8 cellular contexts compared by ENCODE assay signal in genomic region chr17:31858647-31859486, GRCh38. TPM values are rescaled to one million over a fixed set of nuclear protein-coding genes. Genes with fewer than 3 reads are reported as not detected.
DNase-seq lines count a peak whose midpoint lies in the region; TF ChIP-seq lines count a peak whose summit lies in the region.

COPRS (minus strand) TSS chr17:31859244; CDS start chr17:31859199, 45 bp downstream.

- CTCF ChIA-PET in HEK293 (lab: Yijun Ruan, JAX) = interaction anchor here (0.5 to 1.2 kb wide), 5 partner anchors 9 to 746 kb away, joined by 3 read pairs; no protein-coding TSS in a partner anchor

- in situ Hi-C loops in astrocyte of the cerebellum (cut with HindIII; ENCODE audit: low sequenced_read_pairs) = loop anchor here (25.0 kb wide), 1 partner anchor 422 kb away; no protein-coding TSS in a partner anchor

- intact Hi-C loops in vagina (cut with DNase I) = no loop called here

- H3K4me1 ChIP-seq in HEK293 (ENCODE audit: control insufficient read depth, insufficient read depth, low read length) = peaks cover 6% of the 10 kb centered on the region
- peaks cover 21% of the 10 kb centered on the region for H3K4me1 ChIP-seq in vagina

- DNase-seq in Daoy (ENCODE audit: low read depth) (peak; percentile 95), NCI-H1694 (lab: John Stamatoyannopoulos, UW) (peak; percentile 14), T1000 (lab: John Stamatoyannopoulos, UW) (peak; percentile 82), astrocyte of the cerebellum (ENCODE audit: low read depth) (peak; percentile 50), hepatic stellate cell (ENCODE audit: low spot score) (peak; percentile 91), renal cortical epithelial cell (ENCODE audit: low read depth) (peak; percentile 41), vagina (ENCODE audit: extremely low spot score in 2 of 2) (no peak)

- H3K9me3 ChIP-seq in HEK293 (ENCODE audit: control insufficient read depth, insufficient read depth, low read depth, low read length) (no peaks in the 10 kb centered on the region), vagina (no peaks in the 10 kb centered on the region)

- POLR2A ChIA-PET in HEK293 (lab: Yijun Ruan, JAX) = interaction anchor here (0.6 to 1.6 kb wide), 4 partner anchors 11 to 78 kb away, joined by 3 to 6 read pairs (median 3); partner anchors contain the start of gene UTP6

- TF ChIP-seq CTCF in HEK293 (tag by site-specific recombination; IDR thresholded peaks at IDR 0.05) = no peak
- TF ChIP-seq CTCF in astrocyte of the cerebellum (IDR thresholded peaks at IDR 0.05; ENCODE audit: low read depth, low read length, missing control alignments) = no peak
- no peak for TF ChIP-seq CTCF in vagina (IDR thresholded peaks at IDR 0.05)

- H3K4me3 ChIP-seq in HEK293 (ENCODE audit: low read depth, low read length) (peak within 1 kb of the TSS; percentile 46), astrocyte of the cerebellum (ENCODE audit: low read depth, low read length) (peak within 1 kb of the TSS; percentile 59), vagina (peak within 1 kb of the TSS; percentile 68 to 99)

- H3K36me3 ChIP-seq in HEK293 (ENCODE audit: control insufficient read depth in 2 of 2, insufficient read depth in 1 of 2, low read length in 2 of 2) (peaks cover 43 to 44% of the 10 kb centered on the region in 2 experiments), vagina (peaks cover 0 to 27% of the 10 kb centered on the region in 2 donors)

- TF ChIP-seq POLR2A in vagina (IDR thresholded peaks at IDR 0.05) = peak in 1 of 2 donors; percentile 47

- H3K27ac ChIP-seq in HEK293 (ENCODE audit: extremely low read depth, low read depth, low read length) (peak within 1 kb of the TSS; percentile 37; the same call in 1 of the 2 replicates), vagina (peak within 1 kb of the TSS; percentile 76)

- H3K27me3 ChIP-seq in vagina = no peaks in the 10 kb centered on the region

TF ChIP-seq in HEK293, 187 proteins besides CTCF, POLR2A, EP300 and RAD21 (continues in another document):
- TF ChIP-seq ZNF157 (tag by site-specific recombination; IDR thresholded peaks at IDR 0.05) (no peak), ZNF561 (tag by site-specific recombination; IDR thresholded peaks at IDR 0.05; ENCODE audit: borderline replicate concordance) (peak; percentile 30; the same call in 1 of the 2 replicates), ZSCAN23 (tag by site-specific recombination; IDR thresholded peaks at IDR 0.05) (no peak), KLF9 (tag by site-specific recombination; IDR thresholded peaks at IDR 0.05; ENCODE audit: low read depth) (peak; percentile 22; the same call in 1 of the 2 replicates), ZNF335 (tag by site-specific recombination; conservative IDR thresholded peaks at IDR 0.05) (0 out of 2 replicates have a peak, but pooled peaks have one; percentile 28), MEIS1 (CRISPR knock-in tag; IDR thresholded peaks at IDR 0.05; ENCODE audit: borderline replicate concordance) (0 out of 2 replicates have a peak, but pooled peaks have one; percentile 18), ZBTB26 (tag by site-specific recombination; optimal IDR thresholded peaks at IDR 0.05) (peak; percentile 71), ZBTB8A (tag by site-specific recombination; IDR thresholded peaks at IDR 0.05) (0 out of 2 replicates have a peak, but pooled peaks have one; percentile 26), ZNF140 (tag by site-specific recombination; IDR thresholded peaks at IDR 0.05) (no peak), PRDM1 (tag by site-specific recombination; IDR thresholded peaks at IDR 0.05) (no peak), SP2 (tag by site-specific recombination; IDR thresholded peaks at IDR 0.05) (peak; percentile 46), ZNF473 (tag by site-specific recombination; IDR thresholded peaks at IDR 0.05) (no peak), ZFHX2 (tag by site-specific recombination; conservative IDR thresholded peaks at IDR 0.05) (peak; percentile 69), PATZ1 (tag by site-specific recombination; IDR thresholded peaks at IDR 0.05) (0 out of 2 replicates have a peak, but pooled peaks have one; percentile 27), TSHZ1 (tag by site-specific recombination; IDR thresholded peaks at IDR 0.05; ENCODE audit: borderline replicate concordance) (no peak)
- TF ChIP-seq, protein P1, sequence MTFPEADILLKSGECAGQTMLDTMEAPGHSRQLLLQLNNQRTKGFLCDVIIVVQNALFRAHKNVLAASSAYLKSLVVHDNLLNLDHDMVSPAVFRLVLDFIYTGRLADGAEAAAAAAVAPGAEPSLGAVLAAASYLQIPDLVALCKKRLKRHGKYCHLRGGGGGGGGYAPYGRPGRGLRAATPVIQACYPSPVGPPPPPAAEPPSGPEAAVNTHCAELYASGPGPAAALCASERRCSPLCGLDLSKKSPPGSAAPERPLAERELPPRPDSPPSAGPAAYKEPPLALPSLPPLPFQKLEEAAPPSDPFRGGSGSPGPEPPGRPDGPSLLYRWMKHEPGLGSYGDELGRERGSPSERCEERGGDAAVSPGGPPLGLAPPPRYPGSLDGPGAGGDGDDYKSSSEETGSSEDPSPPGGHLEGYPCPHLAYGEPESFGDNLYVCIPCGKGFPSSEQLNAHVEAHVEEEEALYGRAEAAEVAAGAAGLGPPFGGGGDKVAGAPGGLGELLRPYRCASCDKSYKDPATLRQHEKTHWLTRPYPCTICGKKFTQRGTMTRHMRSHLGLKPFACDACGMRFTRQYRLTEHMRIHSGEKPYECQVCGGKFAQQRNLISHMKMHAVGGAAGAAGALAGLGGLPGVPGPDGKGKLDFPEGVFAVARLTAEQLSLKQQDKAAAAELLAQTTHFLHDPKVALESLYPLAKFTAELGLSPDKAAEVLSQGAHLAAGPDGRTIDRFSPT (tag by site-specific recombination; IDR thresholded peaks at IDR 0.05) = peak; percentile 50; the same call in 1 of the 2 replicates
- TF ChIP-seq, protein P2, sequence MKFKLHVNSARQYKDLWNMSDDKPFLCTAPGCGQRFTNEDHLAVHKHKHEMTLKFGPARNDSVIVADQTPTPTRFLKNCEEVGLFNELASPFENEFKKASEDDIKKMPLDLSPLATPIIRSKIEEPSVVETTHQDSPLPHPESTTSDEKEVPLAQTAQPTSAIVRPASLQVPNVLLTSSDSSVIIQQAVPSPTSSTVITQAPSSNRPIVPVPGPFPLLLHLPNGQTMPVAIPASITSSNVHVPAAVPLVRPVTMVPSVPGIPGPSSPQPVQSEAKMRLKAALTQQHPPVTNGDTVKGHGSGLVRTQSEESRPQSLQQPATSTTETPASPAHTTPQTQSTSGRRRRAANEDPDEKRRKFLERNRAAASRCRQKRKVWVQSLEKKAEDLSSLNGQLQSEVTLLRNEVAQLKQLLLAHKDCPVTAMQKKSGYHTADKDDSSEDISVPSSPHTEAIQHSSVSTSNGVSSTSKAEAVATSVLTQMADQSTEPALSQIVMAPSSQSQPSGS (tag by site-specific recombination; IDR thresholded peaks at IDR 0.05; ENCODE audit: low read depth) = no peak

RNA-seq across cellular contexts. Expression of gene COPRS, which starts in this region (rescaled TPM):
- 194 and 199 TPM in 2 replicates for total RNA-seq in Daoy (2014; rRNA removed; shearing (Covaris generic))
- total RNA-seq in renal cortical epithelial cell (40.0 and 76.1 TPM in 2 replicates), vagina (35.4 TPM)

Comparison
In these comparisons a context has a peak if more than half of its experiments do, and no peak if none do; other contexts are left out.
1. DNase-seq: peak in Daoy (single experiment), NCI-H1694 (single experiment), T1000 (single experiment), astrocyte of the cerebellum (single experiment), hepatic stellate cell (single experiment) and renal cortical epithelial cell (single experiment); none in vagina (0 of 2).
2. Peak in every context shown above with its lines, with median percentiles within 50 percentile points of each other: H3K4me3 ChIP-seq.